ENCODE assay signal across 25 cellular contexts in genomic region chr5:109125755-109126429, GRCh38.
DNase-seq lines count a peak whose midpoint lies in the region; ATAC-seq and TF ChIP-seq lines count a peak whose summit lies in the region.
"Had no signal": no experiment of that assay in that cellular context is flagged by ENCODE, and none has a peak within 500 bp of the region (broad histone marks: within the 10 kb centered on the region; RNA-seq: fewer than 3 reads in every experiment).

No MANE protein-coding gene starts in this region.

- no peak overlapping the region for H2AFZ ChIP-seq in OCI-LY1 (ENCODE audit: low read length)

- H3K4me1 ChIP-seq in OCI-LY1 (ENCODE audit: insufficient read depth, low read length, severe bottlenecking) = peaks cover 13% of the 10 kb centered on the region
- H3K4me1 ChIP-seq: BLaER1, esophagus muscularis mucosa, foreskin keratinocyte, heart right ventricle, Peyer's patch had no signal

- peak overlapping the region; percentile 46; the same call in 1 of the 2 replicates for H3K4me2 ChIP-seq in OCI-LY1 (ENCODE audit: low read length)
- H3K4me2 ChIP-seq: BLaER1 had no signal

- H3K27ac ChIP-seq in OCI-LY1 (ENCODE audit: low read depth, low read length, poor library complexity, severe bottlenecking) = peak overlapping the region; percentile 20
- H3K27ac ChIP-seq: BLaER1, esophagus muscularis mucosa, foreskin keratinocyte, heart right ventricle, Peyer's patch had no signal

- no peak for ATAC-seq in HG02798 (IDR thresholded peaks at IDR 0.05; ENCODE audit: poor library complexity, unreplicated experiment)
- ATAC-seq: activated naive CD4-positive, alpha-beta T cell treated with anti-CD3 and anti-CD28 coated beads, Interleukin-2, amount 50 U/mL, for 72 hours; activated T-helper 17 cell treated with anti-CD3 and anti-CD28 coated beads, Interleukin-2, amount 50 U/mL, for 72 hours; foreskin keratinocyte; heart right ventricle; sciatic nerve; stimulated activated memory B cell treated with anti-CD40 and anti-IgM and Interleukin-4, amounts not matched to agents 10 μg/mL and 1 μg/mL and 100 μg/mL, for 72 hours had no signal

- H3F3A ChIP-seq in OCI-LY1 (ENCODE audit: insufficient read depth, low read length) = no peaks in the 10 kb centered on the region

- H3K4me3 ChIP-seq in Jurkat, Clone E6-1 (ENCODE audit: low read length) = peak overlapping the region; percentile 31
- H3K4me3 ChIP-seq in OCI-LY1 (ENCODE audit: low read depth, low read length, poor library complexity, severe bottlenecking) = no peak overlapping the region
- H3K4me3 ChIP-seq: BLaER1, esophagus muscularis mucosa, heart right ventricle, Peyer's patch had no signal

- H3K79me2 ChIP-seq in OCI-LY1 (ENCODE audit: insufficient read depth, low read length) = no peaks in the 10 kb centered on the region

- DNase-seq in DMS79 (lab: John Stamatoyannopoulos, UW) (peak; percentile 4), myocyte (ENCODE audit: low read depth) (peak; percentile 61), SIG-M5 (lab: John Stamatoyannopoulos, UW) (no peak), middle frontal gyrus (ENCODE audit: extremely low spot score, low spot score) (no peak)
- peak; percentile 94 for DNase-seq in Jurkat, Clone E6-1 (ENCODE audit: low read depth, low spot score)
- DNase-seq: activated CD4-positive, alpha-beta memory T cell treated with anti-CD3 and anti-CD28 coated beads, Interleukin-2, amount 10 ng/mL, durations not matched to agents 7 days and 5 days; anterior cingulate cortex; foreskin keratinocyte; heart right ventricle; kidney glomerular epithelial cell; NCI-H1105; Peyer's patch; posterior cingulate gyrus; SHP77 treated with DMSO at 0.1 percent for 48 hours; stimulated activated CD4-positive, alpha-beta T cell treated with anti-CD3 and anti-CD28 coated beads, Interleukin-4, amount 100 ng/mL, for 4 hours; substantia nigra; T1000 had no signal

- no peaks in the 10 kb centered on the region for H3K27me3 ChIP-seq in OCI-LY1 (ENCODE audit: insufficient read depth, low read length)
- H3K27me3 ChIP-seq: BLaER1, esophagus muscularis mucosa, foreskin keratinocyte, heart right ventricle, Peyer's patch had no signal

- H4K20me1 ChIP-seq in OCI-LY1 (ENCODE audit: insufficient read depth, low read length) = no peaks in the 10 kb centered on the region
- H4K20me1 ChIP-seq: BLaER1 had no signal

- no peaks in the 10 kb centered on the region for H3K9me2 ChIP-seq in OCI-LY1 (ENCODE audit: low read depth, low read length)

- no peak for TF ChIP-seq CTCF in OCI-LY1 (IDR thresholded peaks at IDR 0.05; ENCODE audit: low read length)

- H3K9ac ChIP-seq in OCI-LY1 (ENCODE audit: low read length) = no peak overlapping the region
- H3K9ac ChIP-seq: BLaER1 had no signal

- no peaks in the 10 kb centered on the region for H3K9me3 ChIP-seq in OCI-LY1 (ENCODE audit: low read length)
- H3K9me3 ChIP-seq: Peyer's patch had no signal

- H3K36me3 ChIP-seq in OCI-LY1 (ENCODE audit: insufficient read depth, low read length) = no peaks in the 10 kb centered on the region
- H3K36me3 ChIP-seq: BLaER1, esophagus muscularis mucosa, heart right ventricle, Peyer's patch had no signal

Comparison
In these comparisons a context has a peak if more than half of its experiments do, and no peak if none do; other contexts are left out.
1. DNase-seq: peak in DMS79 (single experiment), Jurkat, Clone E6-1 (single experiment) and myocyte (single experiment); none in SIG-M5 (single experiment) and middle frontal gyrus (single experiment).